22 cellular contexts compared by ENCODE assay signal in the genomic region with DNA sequence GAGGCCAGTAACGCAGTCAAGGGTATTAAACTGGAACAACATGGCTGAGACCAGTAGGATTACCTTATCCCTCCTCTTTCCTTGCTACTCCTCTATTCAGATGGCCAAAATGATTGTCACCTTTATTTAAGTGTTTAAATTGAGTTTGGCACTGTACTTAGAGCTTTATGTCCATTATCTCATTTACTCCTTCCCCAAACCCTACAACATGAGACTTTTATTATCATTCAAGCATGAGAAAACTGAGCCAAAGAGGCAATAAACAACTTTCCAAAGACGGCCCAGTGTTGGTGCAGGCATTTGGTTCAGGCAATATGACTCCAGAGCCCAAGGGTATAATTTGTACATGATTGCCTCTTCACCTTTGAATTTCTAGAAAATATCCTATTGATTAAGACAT.
"Had no signal": no experiment of that assay in that cellular context is flagged by ENCODE, and none has a peak within 500 bp of the region (broad histone marks: within the 10 kb centered on the region; RNA-seq: fewer than 3 reads in every experiment).

No MANE protein-coding gene starts in this region.

- H2AFZ ChIP-seq: hepatocyte had no signal

- H3K27ac Mint-ChIP-seq: activated CD4-positive, alpha-beta T cell treated with anti-CD3 and anti-CD28 coated beads, Interleukin-2, amount 10 ng/mL, durations not matched to agents 24 days and 14 days; activated naive CD4-positive, alpha-beta T cell treated with anti-CD3 and anti-CD28 coated beads, Interleukin-2, amount 10 ng/mL, durations not matched to agents 7 days and 5 days; endodermal cell; stimulated activated memory B cell treated with anti-CD40 and anti-IgM and Interleukin-4, amounts not matched to agents 10 μg/mL and 1 μg/mL and 100 μg/mL, for 72 hours had no signal

- H3K4me3 ChIP-seq: colonic mucosa, hepatocyte, lower lobe of right lung, spleen, thoracic aorta, upper lobe of left lung had no signal

- H3K36me3 Mint-ChIP-seq: activated naive CD4-positive, alpha-beta T cell treated with anti-CD3 and anti-CD28 coated beads, Interleukin-2, amount 10 ng/mL, durations not matched to agents 7 days and 5 days; stimulated activated memory B cell treated with anti-CD40 and anti-IgM and Interleukin-4, amounts not matched to agents 10 μg/mL and 1 μg/mL and 100 μg/mL, for 72 hours had no signal

- H3K4me3 Mint-ChIP-seq: activated CD4-positive, alpha-beta T cell treated with anti-CD3 and anti-CD28 coated beads, Interleukin-2, amount 10 ng/mL, durations not matched to agents 24 days and 14 days; activated naive CD4-positive, alpha-beta T cell treated with anti-CD3 and anti-CD28 coated beads, Interleukin-2, amount 10 ng/mL, durations not matched to agents 7 days and 5 days; central memory CD8-positive, alpha-beta T cell; endodermal cell; nephron; stimulated activated memory B cell treated with anti-CD40 and anti-IgM and Interleukin-4, amounts not matched to agents 10 μg/mL and 1 μg/mL and 100 μg/mL, for 72 hours had no signal

- H3K4me1 ChIP-seq: colonic mucosa, spleen had no signal

- DNase-seq: activated CD4-positive, alpha-beta T cell treated with anti-CD3 and anti-CD28 coated beads, Interleukin-2, amount 10 ng/mL, durations not matched to agents 24 days and 14 days; activated CD8-positive, alpha-beta memory T cell treated with anti-CD3 and anti-CD28 coated beads for 24 hours; activated CD8-positive, alpha-beta memory T cell treated with anti-CD3 and anti-CD28 coated beads, Interleukin-2, amount 50 U/mL, for 48 hours; activated effector memory CD4-positive, alpha-beta T cell treated with Interleukin-2 at 50 U/mL for 16 hours; activated naive CD4-positive, alpha-beta T cell treated with anti-CD3 and anti-CD28 coated beads, Interleukin-2, amount 10 ng/mL, durations not matched to agents 7 days and 5 days; activated T-cell treated with anti-CD3 and anti-CD28 coated beads, Interleukin-2, amount 50 U/mL, for 48 hours; aorta; colonic mucosa; foreskin fibroblast; lower lobe of right lung; occipital lobe; posterior cingulate gyrus; spleen; stimulated activated CD4-positive, alpha-beta T cell treated with anti-CD3 and anti-CD28 coated beads, Interleukin-4, amount 100 ng/mL, for 4 hours; upper lobe of left lung had no signal

- H3K4me1 Mint-ChIP-seq: activated CD4-positive, alpha-beta T cell treated with anti-CD3 and anti-CD28 coated beads, Interleukin-2, amount 10 ng/mL, durations not matched to agents 24 days and 14 days; activated naive CD4-positive, alpha-beta T cell treated with anti-CD3 and anti-CD28 coated beads, Interleukin-2, amount 10 ng/mL, durations not matched to agents 7 days and 5 days; central memory CD8-positive, alpha-beta T cell; stimulated activated memory B cell treated with anti-CD40 and anti-IgM and Interleukin-4, amounts not matched to agents 10 μg/mL and 1 μg/mL and 100 μg/mL, for 72 hours had no signal

- H3K79me2 ChIP-seq: hepatocyte had no signal

- ATAC-seq: lower lobe of right lung; stimulated activated memory B cell treated with anti-CD40 and anti-IgM and Interleukin-4, amounts not matched to agents 10 μg/mL and 1 μg/mL and 100 μg/mL, for 72 hours had no signal

- H3K4me2 ChIP-seq: hepatocyte had no signal

- H3K27me3 Mint-ChIP-seq: activated naive CD4-positive, alpha-beta T cell treated with anti-CD3 and anti-CD28 coated beads, Interleukin-2, amount 10 ng/mL, durations not matched to agents 7 days and 5 days; stimulated activated memory B cell treated with anti-CD40 and anti-IgM and Interleukin-4, amounts not matched to agents 10 μg/mL and 1 μg/mL and 100 μg/mL, for 72 hours had no signal

- H3K9me3 Mint-ChIP-seq: activated CD4-positive, alpha-beta T cell treated with anti-CD3 and anti-CD28 coated beads, Interleukin-2, amount 10 ng/mL, durations not matched to agents 24 days and 14 days; central memory CD8-positive, alpha-beta T cell; stimulated activated memory B cell treated with anti-CD40 and anti-IgM and Interleukin-4, amounts not matched to agents 10 μg/mL and 1 μg/mL and 100 μg/mL, for 72 hours had no signal

- H3K36me3 ChIP-seq: colonic mucosa, lower lobe of right lung, spleen, thoracic aorta, upper lobe of left lung had no signal

- H3K9me3 ChIP-seq: colonic mucosa, lower lobe of right lung, thoracic aorta, upper lobe of left lung had no signal

- H3K27ac ChIP-seq: colonic mucosa, epithelial cell of prostate, lower lobe of right lung, spleen, thoracic aorta, upper lobe of left lung had no signal

- H3K27me3 ChIP-seq: colonic mucosa, hepatocyte, spleen, upper lobe of left lung had no signal
